In the genomic region with DNA sequence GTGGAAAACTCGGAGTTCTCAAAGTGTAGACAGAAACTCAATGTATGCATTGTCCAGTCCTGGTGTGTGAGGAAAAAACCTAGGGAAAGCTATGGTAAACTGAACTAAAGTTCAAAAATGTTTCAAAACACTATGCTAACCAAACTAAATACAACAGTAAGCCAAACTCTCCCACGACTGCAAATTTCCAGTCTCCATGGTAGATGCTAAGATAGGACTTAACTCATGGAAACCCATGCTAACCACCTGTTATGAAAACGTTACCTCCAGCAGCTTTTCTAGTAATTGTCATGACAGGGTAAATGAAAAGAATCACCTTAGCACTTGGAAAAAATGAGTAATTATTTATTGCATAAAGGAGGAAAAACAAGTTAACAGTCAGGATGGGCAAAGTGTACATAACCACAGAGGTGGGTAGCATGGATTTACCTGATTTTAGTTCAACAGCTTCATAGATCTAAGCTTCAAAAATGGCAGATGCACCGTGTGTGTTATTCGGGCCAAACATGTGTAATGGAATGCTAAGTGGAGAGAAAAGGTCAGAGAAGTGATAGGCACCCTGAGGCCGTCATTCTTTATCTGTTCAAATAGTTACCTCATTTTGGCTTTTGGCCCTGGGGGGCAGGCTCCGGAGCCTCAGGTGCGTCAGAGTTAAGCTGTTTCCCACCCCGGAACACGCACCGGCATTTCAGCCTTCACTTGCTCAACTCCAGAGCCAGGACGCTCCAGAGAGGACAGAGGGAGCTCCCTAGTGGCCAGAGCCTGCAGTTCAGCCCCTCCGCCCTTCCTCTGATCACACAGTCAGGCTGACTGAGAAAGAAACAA, we compare ENCODE assay signal across 1 cellular context.
TF ChIP-seq lines count a peak whose summit lies in the region.

No MANE protein-coding gene starts in this region.

TF ChIP-seq in HepG2, 621 proteins besides CTCF, POLR2A, EP300 and RAD21 (continued from another document and continues in another):
- TF ChIP-seq, protein P1, sequence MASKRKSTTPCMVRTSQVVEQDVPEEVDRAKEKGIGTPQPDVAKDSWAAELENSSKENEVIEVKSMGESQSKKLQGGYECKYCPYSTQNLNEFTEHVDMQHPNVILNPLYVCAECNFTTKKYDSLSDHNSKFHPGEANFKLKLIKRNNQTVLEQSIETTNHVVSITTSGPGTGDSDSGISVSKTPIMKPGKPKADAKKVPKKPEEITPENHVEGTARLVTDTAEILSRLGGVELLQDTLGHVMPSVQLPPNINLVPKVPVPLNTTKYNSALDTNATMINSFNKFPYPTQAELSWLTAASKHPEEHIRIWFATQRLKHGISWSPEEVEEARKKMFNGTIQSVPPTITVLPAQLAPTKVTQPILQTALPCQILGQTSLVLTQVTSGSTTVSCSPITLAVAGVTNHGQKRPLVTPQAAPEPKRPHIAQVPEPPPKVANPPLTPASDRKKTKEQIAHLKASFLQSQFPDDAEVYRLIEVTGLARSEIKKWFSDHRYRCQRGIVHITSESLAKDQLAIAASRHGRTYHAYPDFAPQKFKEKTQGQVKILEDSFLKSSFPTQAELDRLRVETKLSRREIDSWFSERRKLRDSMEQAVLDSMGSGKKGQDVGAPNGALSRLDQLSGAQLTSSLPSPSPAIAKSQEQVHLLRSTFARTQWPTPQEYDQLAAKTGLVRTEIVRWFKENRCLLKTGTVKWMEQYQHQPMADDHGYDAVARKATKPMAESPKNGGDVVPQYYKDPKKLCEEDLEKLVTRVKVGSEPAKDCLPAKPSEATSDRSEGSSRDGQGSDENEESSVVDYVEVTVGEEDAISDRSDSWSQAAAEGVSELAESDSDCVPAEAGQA (IDR thresholded peaks at IDR 0.05; ENCODE audit: low read depth): peak; percentile 70; the same call in 1 of the 2 replicates
- TF ChIP-seq, protein P1 (CRISPR knock-in tag; IDR thresholded peaks at IDR 0.05; ENCODE audit: borderline replicate concordance): 0 out of 2 replicates have a peak, but pooled peaks have one; percentile 84
- TF ChIP-seq, protein P2, sequence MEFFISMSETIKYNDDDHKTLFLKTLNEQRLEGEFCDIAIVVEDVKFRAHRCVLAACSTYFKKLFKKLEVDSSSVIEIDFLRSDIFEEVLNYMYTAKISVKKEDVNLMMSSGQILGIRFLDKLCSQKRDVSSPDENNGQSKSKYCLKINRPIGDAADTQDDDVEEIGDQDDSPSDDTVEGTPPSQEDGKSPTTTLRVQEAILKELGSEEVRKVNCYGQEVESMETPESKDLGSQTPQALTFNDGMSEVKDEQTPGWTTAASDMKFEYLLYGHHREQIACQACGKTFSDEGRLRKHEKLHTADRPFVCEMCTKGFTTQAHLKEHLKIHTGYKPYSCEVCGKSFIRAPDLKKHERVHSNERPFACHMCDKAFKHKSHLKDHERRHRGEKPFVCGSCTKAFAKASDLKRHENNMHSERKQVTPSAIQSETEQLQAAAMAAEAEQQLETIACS (CRISPR knock-in tag; IDR thresholded peaks at IDR 0.05): peak; percentile 33; the same call in 1 of the 2 replicates
- TF ChIP-seq ZNF121 (CRISPR knock-in tag; IDR thresholded peaks at IDR 0.05): no peak
- TF ChIP-seq, protein P3, sequence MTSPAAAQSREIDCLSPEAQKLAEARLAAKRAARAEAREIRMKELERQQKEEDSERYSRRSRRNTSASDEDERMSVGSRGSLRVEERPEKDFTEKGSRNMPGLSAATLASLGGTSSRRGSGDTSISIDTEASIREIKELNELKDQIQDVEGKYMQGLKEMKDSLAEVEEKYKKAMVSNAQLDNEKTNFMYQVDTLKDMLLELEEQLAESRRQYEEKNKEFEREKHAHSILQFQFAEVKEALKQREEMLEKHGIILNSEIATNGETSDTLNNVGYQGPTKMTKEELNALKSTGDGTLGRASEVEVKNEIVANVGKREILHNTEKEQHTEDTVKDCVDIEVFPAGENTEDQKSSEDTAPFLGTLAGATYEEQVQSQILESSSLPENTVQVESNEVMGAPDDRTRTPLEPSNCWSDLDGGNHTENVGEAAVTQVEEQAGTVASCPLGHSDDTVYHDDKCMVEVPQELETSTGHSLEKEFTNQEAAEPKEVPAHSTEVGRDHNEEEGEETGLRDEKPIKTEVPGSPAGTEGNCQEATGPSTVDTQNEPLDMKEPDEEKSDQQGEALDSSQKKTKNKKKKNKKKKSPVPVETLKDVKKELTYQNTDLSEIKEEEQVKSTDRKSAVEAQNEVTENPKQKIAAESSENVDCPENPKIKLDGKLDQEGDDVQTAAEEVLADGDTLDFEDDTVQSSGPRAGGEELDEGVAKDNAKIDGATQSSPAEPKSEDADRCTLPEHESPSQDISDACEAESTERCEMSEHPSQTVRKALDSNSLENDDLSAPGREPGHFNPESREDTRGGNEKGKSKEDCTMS (CRISPR knock-in tag; conservative IDR thresholded peaks at IDR 0.05): no peak
- no peak for TF ChIP-seq ZNF614 (CRISPR knock-in tag; IDR thresholded peaks at IDR 0.05; ENCODE audit: borderline replicate concordance)
- TF ChIP-seq, protein P4, sequence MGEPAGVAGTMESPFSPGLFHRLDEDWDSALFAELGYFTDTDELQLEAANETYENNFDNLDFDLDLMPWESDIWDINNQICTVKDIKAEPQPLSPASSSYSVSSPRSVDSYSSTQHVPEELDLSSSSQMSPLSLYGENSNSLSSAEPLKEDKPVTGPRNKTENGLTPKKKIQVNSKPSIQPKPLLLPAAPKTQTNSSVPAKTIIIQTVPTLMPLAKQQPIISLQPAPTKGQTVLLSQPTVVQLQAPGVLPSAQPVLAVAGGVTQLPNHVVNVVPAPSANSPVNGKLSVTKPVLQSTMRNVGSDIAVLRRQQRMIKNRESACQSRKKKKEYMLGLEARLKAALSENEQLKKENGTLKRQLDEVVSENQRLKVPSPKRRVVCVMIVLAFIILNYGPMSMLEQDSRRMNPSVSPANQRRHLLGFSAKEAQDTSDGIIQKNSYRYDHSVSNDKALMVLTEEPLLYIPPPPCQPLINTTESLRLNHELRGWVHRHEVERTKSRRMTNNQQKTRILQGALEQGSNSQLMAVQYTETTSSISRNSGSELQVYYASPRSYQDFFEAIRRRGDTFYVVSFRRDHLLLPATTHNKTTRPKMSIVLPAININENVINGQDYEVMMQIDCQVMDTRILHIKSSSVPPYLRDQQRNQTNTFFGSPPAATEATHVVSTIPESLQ (CRISPR knock-in tag; conservative IDR thresholded peaks at IDR 0.05): no peak
- no peak for TF ChIP-seq ZNF451 (CRISPR knock-in tag; IDR thresholded peaks at IDR 0.05)
- TF ChIP-seq ZNF773 (CRISPR knock-in tag; IDR thresholded peaks at IDR 0.05; ENCODE audit: borderline replicate concordance): no peak
- peak; percentile 70 for TF ChIP-seq TBX2 (CRISPR knock-in tag; IDR thresholded peaks at IDR 0.05; ENCODE audit: borderline replicate concordance)
- no peak for TF ChIP-seq MED8 (CRISPR knock-in tag; IDR thresholded peaks at IDR 0.05; ENCODE audit: insufficient replicate concordance)
- TF ChIP-seq, protein P5, sequence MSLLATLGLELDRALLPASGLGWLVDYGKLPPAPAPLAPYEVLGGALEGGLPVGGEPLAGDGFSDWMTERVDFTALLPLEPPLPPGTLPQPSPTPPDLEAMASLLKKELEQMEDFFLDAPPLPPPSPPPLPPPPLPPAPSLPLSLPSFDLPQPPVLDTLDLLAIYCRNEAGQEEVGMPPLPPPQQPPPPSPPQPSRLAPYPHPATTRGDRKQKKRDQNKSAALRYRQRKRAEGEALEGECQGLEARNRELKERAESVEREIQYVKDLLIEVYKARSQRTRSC (CRISPR knock-in tag; IDR thresholded peaks at IDR 0.05; ENCODE audit: low read depth): peak; percentile 66; the same call in 1 of the 2 replicates
- TF ChIP-seq, protein P6, sequence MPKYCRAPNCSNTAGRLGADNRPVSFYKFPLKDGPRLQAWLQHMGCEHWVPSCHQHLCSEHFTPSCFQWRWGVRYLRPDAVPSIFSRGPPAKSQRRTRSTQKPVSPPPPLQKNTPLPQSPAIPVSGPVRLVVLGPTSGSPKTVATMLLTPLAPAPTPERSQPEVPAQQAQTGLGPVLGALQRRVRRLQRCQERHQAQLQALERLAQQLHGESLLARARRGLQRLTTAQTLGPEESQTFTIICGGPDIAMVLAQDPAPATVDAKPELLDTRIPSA (CRISPR knock-in tag; IDR thresholded peaks at IDR 0.05; ENCODE audit: borderline replicate concordance): no peak
- TF ChIP-seq, protein P7, sequence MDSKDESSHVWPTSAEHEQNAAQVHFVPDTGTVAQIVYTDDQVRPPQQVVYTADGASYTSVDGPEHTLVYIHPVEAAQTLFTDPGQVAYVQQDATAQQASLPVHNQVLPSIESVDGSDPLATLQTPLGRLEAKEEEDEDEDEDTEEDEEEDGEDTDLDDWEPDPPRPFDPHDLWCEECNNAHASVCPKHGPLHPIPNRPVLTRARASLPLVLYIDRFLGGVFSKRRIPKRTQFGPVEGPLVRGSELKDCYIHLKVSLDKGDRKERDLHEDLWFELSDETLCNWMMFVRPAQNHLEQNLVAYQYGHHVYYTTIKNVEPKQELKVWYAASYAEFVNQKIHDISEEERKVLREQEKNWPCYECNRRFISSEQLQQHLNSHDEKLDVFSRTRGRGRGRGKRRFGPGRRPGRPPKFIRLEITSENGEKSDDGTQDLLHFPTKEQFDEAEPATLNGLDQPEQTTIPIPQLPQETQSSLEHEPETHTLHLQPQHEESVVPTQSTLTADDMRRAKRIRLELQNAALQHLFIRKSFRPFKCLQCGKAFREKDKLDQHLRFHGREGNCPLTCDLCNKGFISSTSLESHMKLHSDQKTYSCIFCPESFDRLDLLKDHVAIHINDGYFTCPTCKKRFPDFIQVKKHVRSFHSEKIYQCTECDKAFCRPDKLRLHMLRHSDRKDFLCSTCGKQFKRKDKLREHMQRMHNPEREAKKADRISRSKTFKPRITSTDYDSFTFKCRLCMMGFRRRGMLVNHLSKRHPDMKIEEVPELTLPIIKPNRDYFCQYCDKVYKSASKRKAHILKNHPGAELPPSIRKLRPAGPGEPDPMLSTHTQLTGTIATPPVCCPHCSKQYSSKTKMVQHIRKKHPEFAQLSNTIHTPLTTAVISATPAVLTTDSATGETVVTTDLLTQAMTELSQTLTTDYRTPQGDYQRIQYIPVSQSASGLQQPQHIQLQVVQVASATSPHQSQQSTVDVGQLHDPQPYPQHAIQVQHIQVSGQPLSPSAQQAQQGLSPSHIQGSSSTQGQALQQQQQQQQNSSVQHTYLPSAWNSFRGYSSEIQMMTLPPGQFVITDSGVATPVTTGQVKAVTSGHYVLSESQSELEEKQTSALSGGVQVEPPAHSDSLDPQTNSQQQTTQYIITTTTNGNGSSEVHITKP (CRISPR knock-in tag; IDR thresholded peaks at IDR 0.05; ENCODE audit: low read depth): 0 out of 2 replicates have a peak, but pooled peaks have one; percentile 57
- TF ChIP-seq, protein P8, sequence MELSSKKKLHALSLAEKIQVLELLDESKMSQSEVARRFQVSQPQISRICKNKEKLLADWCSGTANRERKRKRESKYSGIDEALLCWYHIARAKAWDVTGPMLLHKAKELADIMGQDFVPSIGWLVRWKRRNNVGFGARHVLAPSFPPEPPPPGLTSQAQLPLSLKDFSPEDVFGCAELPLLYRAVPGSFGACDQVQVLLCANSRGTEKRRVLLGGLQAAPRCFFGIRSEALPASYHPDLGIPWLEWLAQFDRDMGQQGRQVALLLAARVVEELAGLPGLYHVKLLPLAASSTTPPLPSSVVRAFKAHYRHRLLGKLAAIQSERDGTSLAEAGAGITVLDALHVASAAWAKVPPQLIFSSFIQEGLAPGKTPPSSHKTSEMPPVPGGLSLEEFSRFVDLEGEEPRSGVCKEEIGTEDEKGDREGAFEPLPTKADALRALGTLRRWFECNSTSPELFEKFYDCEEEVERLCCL (CRISPR knock-in tag; IDR thresholded peaks at IDR 0.05; ENCODE audit: borderline replicate concordance): no peak
- TF ChIP-seq ZNF883 (CRISPR knock-in tag; IDR thresholded peaks at IDR 0.05; ENCODE audit: not compliant biosample characterization): no peak
- TF ChIP-seq, protein P9, sequence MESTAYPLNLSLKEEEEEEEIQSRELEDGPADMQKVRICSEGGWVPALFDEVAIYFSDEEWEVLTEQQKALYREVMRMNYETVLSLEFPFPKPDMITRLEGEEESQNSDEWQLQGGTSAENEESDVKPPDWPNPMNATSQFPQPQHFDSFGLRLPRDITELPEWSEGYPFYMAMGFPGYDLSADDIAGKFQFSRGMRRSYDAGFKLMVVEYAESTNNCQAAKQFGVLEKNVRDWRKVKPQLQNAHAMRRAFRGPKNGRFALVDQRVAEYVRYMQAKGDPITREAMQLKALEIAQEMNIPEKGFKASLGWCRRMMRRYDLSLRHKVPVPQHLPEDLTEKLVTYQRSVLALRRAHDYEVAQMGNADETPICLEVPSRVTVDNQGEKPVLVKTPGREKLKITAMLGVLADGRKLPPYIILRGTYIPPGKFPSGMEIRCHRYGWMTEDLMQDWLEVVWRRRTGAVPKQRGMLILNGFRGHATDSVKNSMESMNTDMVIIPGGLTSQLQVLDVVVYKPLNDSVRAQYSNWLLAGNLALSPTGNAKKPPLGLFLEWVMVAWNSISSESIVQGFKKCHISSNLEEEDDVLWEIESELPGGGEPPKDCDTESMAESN (CRISPR knock-in tag; conservative IDR thresholded peaks at IDR 0.05): peak; percentile 80
- peak; percentile 45; the same call in 1 of the 2 replicates for TF ChIP-seq ZSCAN25 (CRISPR knock-in tag; IDR thresholded peaks at IDR 0.05)
- peak; percentile 92 for TF ChIP-seq ZSCAN31 (CRISPR knock-in tag; IDR thresholded peaks at IDR 0.05; ENCODE audit: low read depth)
- TF ChIP-seq HCFC1 (IDR thresholded peaks at IDR 0.05; ENCODE audit: low read depth, low read length): no peak
- no peak; the same call in 1 of the 2 replicates for TF ChIP-seq ZNF44 (CRISPR knock-in tag; IDR thresholded peaks at IDR 0.05)
- TF ChIP-seq PPARG (CRISPR knock-in tag; conservative IDR thresholded peaks at IDR 0.05): no peak
- TF ChIP-seq ZSCAN29 (CRISPR knock-in tag; conservative IDR thresholded peaks at IDR 0.05): peak; percentile 92
- TF ChIP-seq STAT5B (CRISPR knock-in tag; IDR thresholded peaks at IDR 0.05): no peak
- no peak for TF ChIP-seq PCBP1 (IDR thresholded peaks at IDR 0.05; ENCODE audit: borderline replicate concordance, low read depth, low read length)
- peak; percentile 44; the same call in 1 of the 2 replicates for TF ChIP-seq ZMYM3 (CRISPR knock-in tag; IDR thresholded peaks at IDR 0.05)
- TF ChIP-seq, protein P10, sequence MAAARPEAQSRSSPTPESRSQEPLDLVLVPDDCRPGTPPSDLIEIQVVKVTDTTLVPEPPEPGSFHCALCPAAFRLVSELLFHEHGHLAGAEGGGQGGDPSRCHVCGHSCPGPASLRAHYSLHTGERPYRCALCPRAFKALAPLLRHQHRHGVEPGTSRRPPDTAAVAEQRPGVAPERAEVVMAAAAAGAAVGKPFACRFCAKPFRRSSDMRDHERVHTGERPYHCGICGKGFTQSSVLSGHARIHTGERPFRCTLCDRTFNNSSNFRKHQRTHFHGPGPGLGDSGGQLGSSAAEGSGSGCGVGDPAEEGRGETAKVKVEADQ (CRISPR knock-in tag; IDR thresholded peaks at IDR 0.05; ENCODE audit: borderline replicate concordance): peak; percentile 79; the same call in 1 of the 2 replicates
- no peak for TF ChIP-seq ZNF33A (CRISPR knock-in tag; IDR thresholded peaks at IDR 0.05; ENCODE audit: borderline replicate concordance)
- peak; percentile 55; the same call in 1 of the 2 replicates for TF ChIP-seq HMG20B (CRISPR knock-in tag; conservative IDR thresholded peaks at IDR 0.05)
